Comparison of ENCODE assay signal across 21 cellular contexts in the genomic region with DNA sequence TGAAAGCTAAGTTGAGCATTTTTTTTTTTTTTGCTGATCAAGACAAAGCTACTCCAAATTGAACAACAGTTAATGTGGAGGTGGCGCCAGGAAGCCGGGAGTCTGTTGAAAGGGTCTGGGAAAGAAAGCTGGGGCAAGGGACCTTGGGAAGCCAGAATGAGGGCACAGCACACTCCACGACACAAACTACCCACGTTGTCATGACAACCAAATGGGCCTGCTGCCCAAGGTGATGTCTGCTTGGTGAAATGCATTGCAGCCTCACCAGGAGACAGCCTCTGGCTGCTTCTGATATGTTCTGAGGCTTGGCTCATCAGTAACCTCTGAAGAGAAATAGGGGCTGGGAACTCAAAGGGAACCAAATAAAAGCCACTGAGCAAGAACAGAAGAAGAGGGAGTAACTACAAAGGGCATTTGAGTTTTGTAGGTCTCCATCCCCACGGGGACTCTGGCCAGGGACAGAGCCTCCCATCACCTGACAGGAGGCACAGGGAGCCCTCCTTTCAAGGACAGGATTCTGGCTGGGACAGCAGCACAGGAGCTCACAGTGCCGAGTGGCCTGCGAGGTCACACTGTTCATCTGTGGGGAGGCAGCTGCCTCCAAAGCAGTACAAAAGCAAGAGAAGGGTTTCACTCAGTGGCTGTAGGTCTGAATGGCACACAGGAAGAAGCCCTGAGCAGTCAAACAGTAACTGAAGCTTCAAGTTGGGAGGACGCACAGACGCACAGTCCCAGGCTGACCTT. TPM values are rescaled to one million over a fixed set of nuclear protein-coding genes. Genes with fewer than 3 reads are reported as not detected.
A peak's percentile ranks its signal among the peaks of the same experiment; 100 is the strongest.
DNase-seq lines count a peak whose midpoint lies in the region; ATAC-seq and TF ChIP-seq lines count a peak whose summit lies in the region.
"Had no signal": no experiment of that assay in that cellular context is flagged by ENCODE, and none has a peak within 500 bp of the region (broad histone marks: within the 10 kb centered on the region; RNA-seq: fewer than 3 reads in every experiment).

No MANE protein-coding gene starts in this region.

- TF ChIP-seq CTCF in HFFc6 (IDR thresholded peaks at IDR 0.05) = no peak

- DNase-seq in NCI-H1694 (lab: John Stamatoyannopoulos, UW) (peak; percentile 21), NCI-H1694 treated with DMSO at 0.1 percent for 48 hours (lab: John Stamatoyannopoulos, UW) (no peak), NCI-H748 (lab: John Stamatoyannopoulos, UW; ENCODE audit: unreplicated experiment) (peak; percentile 68), posterior cingulate gyrus (peak in 9 of 10 donors; percentile 41 to 90 (median 62)), HFFc6 (no peak)
- DNase-seq in naive thymus-derived CD8-positive, alpha-beta T cell = no peak
- DNase-seq: ACHN; activated CD8-positive, alpha-beta T cell treated with anti-CD3 and anti-CD28 coated beads, Interleukin-2, amount 10 ng/mL, durations not matched to agents 7 days and 5 days; CD8-positive, alpha-beta T cell; cerebellar nuclear complex; GDM1; natural killer cell; NCI-H1930; NK-92 treated with Interleukin-12 subunit alpha and Interleukin-12 subunit beta, amount 100 ng/mL, for 24 hours had no signal

- no peaks in the 10 kb centered on the region for H3K36me3 Mint-ChIP-seq in naive thymus-derived CD8-positive, alpha-beta T cell
- H3K36me3 Mint-ChIP-seq in HFFc6 (ENCODE audit: low read depth) = no peaks in the 10 kb centered on the region
- H3K36me3 Mint-ChIP-seq: CD8-positive, alpha-beta T cell; natural killer cell; WTC11 had no signal

- H3K4me1 Mint-ChIP-seq in naive thymus-derived CD8-positive, alpha-beta T cell = peaks cover 0 to 3% (median 0%) of the 10 kb centered on the region in 4 donors
- H3K4me1 Mint-ChIP-seq in HFFc6 (ENCODE audit: low read depth) = peaks cover 11% of the 10 kb centered on the region; the same call in 1 of the 2 replicates

- H3K4me3 Mint-ChIP-seq in naive thymus-derived CD8-positive, alpha-beta T cell = no peak overlapping the region
- no peak overlapping the region for H3K4me3 Mint-ChIP-seq in HFFc6
- H3K4me3 Mint-ChIP-seq: activated CD8-positive, alpha-beta T cell treated with anti-CD3 and anti-CD28 coated beads, Interleukin-2, amount 10 ng/mL, durations not matched to agents 7 days and 5 days; CD8-positive, alpha-beta T cell; natural killer cell; T-helper 1 cell treated with Interleukin-12 subunit alpha and Interleukin-12 subunit beta and Interleukin-4 antibody, amounts not matched to agents 30 μg/mL and 1 μg/mL, for 36 hours; WTC11 had no signal

- no peaks in the 10 kb centered on the region for H3K9me3 Mint-ChIP-seq in naive thymus-derived CD8-positive, alpha-beta T cell
- H3K9me3 Mint-ChIP-seq in HFFc6 = no peaks in the 10 kb centered on the region; the same call in 1 of the 2 replicates
- H3K9me3 Mint-ChIP-seq: CD8-positive, alpha-beta T cell; natural killer cell; T-helper 1 cell treated with Interleukin-12 subunit alpha and Interleukin-12 subunit beta and Interleukin-4 antibody, amounts not matched to agents 30 μg/mL and 1 μg/mL, for 36 hours; WTC11 had no signal

- POLR2A ChIA-PET in naive thymus-derived CD8-positive, alpha-beta T cell (lab: Charles Lee) = no interaction called here

- peaks cover 7 to 15% (median 12%) of the 10 kb centered on the region in 5 donors for H3K27me3 Mint-ChIP-seq in naive thymus-derived CD8-positive, alpha-beta T cell
- peaks cover 3% of the 10 kb centered on the region; the same call in 1 of the 2 replicates for H3K27me3 Mint-ChIP-seq in HFFc6 (ENCODE audit: insufficient read depth)

- H3K27ac Mint-ChIP-seq in naive thymus-derived CD8-positive, alpha-beta T cell = no peak overlapping the region
- no peak overlapping the region for H3K27ac Mint-ChIP-seq in HFFc6
- H3K27ac Mint-ChIP-seq: activated CD8-positive, alpha-beta T cell treated with anti-CD3 and anti-CD28 coated beads, Interleukin-2, amount 10 ng/mL, durations not matched to agents 7 days and 5 days; CD8-positive, alpha-beta T cell; natural killer cell; T-helper 1 cell treated with Interleukin-12 subunit alpha and Interleukin-12 subunit beta and Interleukin-4 antibody, amounts not matched to agents 30 μg/mL and 1 μg/mL, for 36 hours; WTC11 had no signal

- no peak for ATAC-seq in naive thymus-derived CD8-positive, alpha-beta T cell
- no peak for ATAC-seq in HG03045 (IDR thresholded peaks at IDR 0.05; ENCODE audit: unreplicated experiment)
- ATAC-seq: activated CD8-positive, alpha-beta T cell treated with anti-CD3 and anti-CD28 coated beads, Interleukin-2, amount 10 ng/mL, durations not matched to agents 7 days and 5 days; CD8-positive, alpha-beta T cell; natural killer cell; WTC11 had no signal

- intact Hi-C loops in posterior cingulate gyrus (cut with DNase I) = loop anchor here (10.0 kb wide), 1 partner anchor 1698 kb away; no protein-coding TSS in a partner anchor

- H3K27ac ChIP-seq in cingulate gyrus (ENCODE audit: low read depth, low read length) = peak overlapping the region; percentile 58

RNA-seq across cellular contexts. Expression of gene KCNK16, which starts 44.5 kb away (rescaled TPM):
- not detected for total RNA-seq in naive thymus-derived CD8-positive, alpha-beta T cell
- not detected for polyA plus RNA-seq in naive thymus-derived CD8-positive, alpha-beta T cell
- not detected for total RNA-seq in HFFc6 (2021; fragmentation: NEBNext Ultra II Directional; extraction: Animal tissue kit (Norgen Biotek cat#: 25700))
- total RNA-seq: activated CD8-positive, alpha-beta T cell treated with anti-CD3 and anti-CD28 coated beads, Interleukin-2, amount 10 ng/mL, durations not matched to agents 7 days and 5 days; CD8-positive, alpha-beta T cell; fibroblast of villous mesenchyme; LHCN-M2; lower leg skin; natural killer cell; WTC11 had no signal

RNA-seq across cellular contexts. Expression of gene KCNK17, which starts 52.8 kb away (rescaled TPM):
- total RNA-seq in naive thymus-derived CD8-positive, alpha-beta T cell = not detected
- polyA plus RNA-seq in naive thymus-derived CD8-positive, alpha-beta T cell = not detected
- not detected for total RNA-seq in HFFc6 (2021; fragmentation: NEBNext Ultra II Directional; extraction: Animal tissue kit (Norgen Biotek cat#: 25700))
- total RNA-seq: activated CD8-positive, alpha-beta T cell treated with anti-CD3 and anti-CD28 coated beads, Interleukin-2, amount 10 ng/mL, durations not matched to agents 7 days and 5 days; CD8-positive, alpha-beta T cell; fibroblast of villous mesenchyme; LHCN-M2 had no signal

Comparison
In these comparisons a context has a peak if more than half of its experiments do, and no peak if none do; other contexts are left out.
1. DNase-seq: peak in NCI-H1694 (single experiment), NCI-H748 (single experiment) and posterior cingulate gyrus (9 of 10); none in NCI-H1694 treated with DMSO at 0.1 percent for 48 hours (single experiment), naive thymus-derived CD8-positive, alpha-beta T cell (0 of 10) and HFFc6 (single experiment).